Comparison of ENCODE assay signal across 12 cellular contexts in genomic region chr20:57736738-57737347, GRCh38.
"Had no signal": no experiment of that assay in that cellular context is flagged by ENCODE, and none has a peak within 500 bp of the region (broad histone marks: within the 10 kb centered on the region; RNA-seq: fewer than 3 reads in every experiment).

No MANE protein-coding gene starts in this region.

- H3K36me3 ChIP-seq: cardiac muscle cell, left ventricle myocardium inferior, ovary, tibial nerve had no signal

- DNase-seq: activated naive CD4-positive, alpha-beta T cell treated with anti-CD3 and anti-CD28 coated beads, Interleukin-2, amount 10 ng/mL, durations not matched to agents 7 days and 5 days; glutamatergic neuron; left ventricle myocardium inferior; mesenchymal stem cell; nephron progenitor cell; ovary had no signal

- H3K4me1 Mint-ChIP-seq: activated naive CD4-positive, alpha-beta T cell treated with anti-CD3 and anti-CD28 coated beads, Interleukin-2, amount 10 ng/mL, durations not matched to agents 7 days and 5 days had no signal

- H3K27ac Mint-ChIP-seq: activated naive CD4-positive, alpha-beta T cell treated with anti-CD3 and anti-CD28 coated beads, Interleukin-2, amount 10 ng/mL, durations not matched to agents 7 days and 5 days; activated T-helper 2 cell treated with anti-CD3 and anti-CD28 coated beads, Interferon-gamma antibody, Interleukin-2, Interleukin-4, amounts not matched to agents 10 μg/mL and 5 μg/mL and 100 μg/mL, durations not matched to agents 14 hours and 24 hours and 36 hours; stimulated activated effector memory CD8-positive, alpha-beta T cell treated with anti-CD3 and anti-CD28 coated beads, Interleukin-12 subunit alpha, Interleukin-12 subunit beta, amount 100 ng/mL, for 72 hours had no signal

- H3K9me3 ChIP-seq: left ventricle myocardium inferior, ovary, tibial nerve had no signal

- H3K27me3 ChIP-seq: cardiac muscle cell, ovary, tibial nerve had no signal

- H3K4me2 ChIP-seq: smooth muscle cell had no signal

- H3K4me3 Mint-ChIP-seq: activated naive CD4-positive, alpha-beta T cell treated with anti-CD3 and anti-CD28 coated beads, Interleukin-2, amount 10 ng/mL, durations not matched to agents 7 days and 5 days; nephron progenitor cell; stimulated activated effector memory CD8-positive, alpha-beta T cell treated with anti-CD3 and anti-CD28 coated beads, Interleukin-12 subunit alpha, Interleukin-12 subunit beta, amount 100 ng/mL, for 72 hours had no signal

- FAIRE-seq: endometrium had no signal

- H3K9me3 Mint-ChIP-seq: activated naive CD4-positive, alpha-beta T cell treated with anti-CD3 and anti-CD28 coated beads, Interleukin-2, amount 10 ng/mL, durations not matched to agents 7 days and 5 days; activated T-helper 2 cell treated with anti-CD3 and anti-CD28 coated beads, Interferon-gamma antibody, Interleukin-2, Interleukin-4, amounts not matched to agents 10 μg/mL and 5 μg/mL and 100 μg/mL, durations not matched to agents 14 hours and 24 hours and 36 hours; nephron progenitor cell; stimulated activated effector memory CD8-positive, alpha-beta T cell treated with anti-CD3 and anti-CD28 coated beads, Interleukin-12 subunit alpha, Interleukin-12 subunit beta, amount 100 ng/mL, for 72 hours had no signal

- H3K4me1 ChIP-seq: left ventricle myocardium inferior, tibial nerve had no signal

- H3K36me3 Mint-ChIP-seq: activated naive CD4-positive, alpha-beta T cell treated with anti-CD3 and anti-CD28 coated beads, Interleukin-2, amount 10 ng/mL, durations not matched to agents 7 days and 5 days; stimulated activated effector memory CD8-positive, alpha-beta T cell treated with anti-CD3 and anti-CD28 coated beads, Interleukin-12 subunit alpha, Interleukin-12 subunit beta, amount 100 ng/mL, for 72 hours had no signal

- H3K27ac ChIP-seq: cardiac muscle cell, left ventricle myocardium inferior, ovary, tibial nerve had no signal

- H3K4me3 ChIP-seq: cardiac muscle cell, left ventricle myocardium inferior, ovary, smooth muscle cell, tibial nerve had no signal
